Comparison of ENCODE assay signal across 1 cellular context in genomic region chr17:18256776-18257175, GRCh38.
TF ChIP-seq lines count a peak whose summit lies in the region.

No MANE protein-coding gene starts in this region.

TF ChIP-seq in IMR-90, 13 proteins besides CTCF, POLR2A, EP300 and RAD21 (continued from another document):
- TF ChIP-seq SMC3 (IDR thresholded peaks at IDR 0.05; ENCODE audit: low read depth, low read length) (no peak), FOS (IDR thresholded peaks at IDR 0.05; ENCODE audit: low read depth, low read length) (no peak), CHD1 (IDR thresholded peaks at IDR 0.05; ENCODE audit: low read depth, low read length) (no peak)
